In genomic region chr1:226764533-226764932, GRCh38 we compare ENCODE assay signal across 10 cellular contexts. TPM values are rescaled to one million over a fixed set of nuclear protein-coding genes. Genes with fewer than 3 reads are reported as not detected.
DNase-seq lines count a peak whose midpoint lies in the region; ATAC-seq, FAIRE-seq and TF ChIP-seq lines count a peak whose summit lies in the region.
"Had no signal": no experiment of that assay in that cellular context is flagged by ENCODE, and none has a peak within 500 bp of the region (broad histone marks: within the 10 kb centered on the region; RNA-seq: fewer than 3 reads in every experiment).

No MANE protein-coding gene starts in this region.

- H3K4me1 ChIP-seq in astrocyte (ENCODE audit: insufficient read depth, low read length): peaks cover 17% of the 10 kb centered on the region

- peaks cover 26% of the 10 kb centered on the region for H3K4me1 Mint-ChIP-seq in astrocyte (ENCODE audit: low read depth, unreplicated experiment)

- H3K36me3 ChIP-seq in astrocyte (ENCODE audit: insufficient read depth, low read length): no peaks in the 10 kb centered on the region

- H3K4me3 ChIP-seq in astrocyte (ENCODE audit: insufficient read depth, low read depth, low read length): no peak overlapping the region

- no peaks in the 10 kb centered on the region for H3K27me3 Mint-ChIP-seq in astrocyte (ENCODE audit: low read depth, unreplicated experiment)

- H3K9me3 Mint-ChIP-seq in astrocyte (ENCODE audit: unreplicated experiment): no peaks in the 10 kb centered on the region

- DNase-seq in astrocyte (ENCODE audit: low read depth): no peak
- no peak for DNase-seq in T1000 (lab: John Stamatoyannopoulos, UW)
- no peak for DNase-seq in KBM-7
- no peak for DNase-seq in epidermal melanocyte (ENCODE audit: insufficient read length, low spot score)
- no peak for DNase-seq in pons (ENCODE audit: low spot score)
- DNase-seq: DMS79, NCI-H446 treated with DMSO at 0.1 percent for 48 hours had no signal

- H3K9ac ChIP-seq in astrocyte (ENCODE audit: low read length): no peak overlapping the region

- H3K4me3 Mint-ChIP-seq in astrocyte (ENCODE audit: unreplicated experiment): peak overlapping the region; percentile 34

- H3K27me3 ChIP-seq in astrocyte (ENCODE audit: insufficient read depth, low read length): no peaks in the 10 kb centered on the region

- H3K27ac ChIP-seq in astrocyte (ENCODE audit: low read depth, low read length): no peak overlapping the region

- H3K79me2 ChIP-seq in astrocyte (ENCODE audit: insufficient read depth, low read length): no peaks in the 10 kb centered on the region

- H2AFZ ChIP-seq in astrocyte (ENCODE audit: low read depth, low read length): no peak overlapping the region

- peaks cover 2% of the 10 kb centered on the region for H3K36me3 Mint-ChIP-seq in astrocyte (ENCODE audit: low read depth, unreplicated experiment)

- ATAC-seq in GM18498 (IDR thresholded peaks at IDR 0.05; ENCODE audit: unreplicated experiment) (peak; percentile 93), GM19467 (IDR thresholded peaks at IDR 0.05; ENCODE audit: unreplicated experiment) (peak; percentile 72), HG03095 (IDR thresholded peaks at IDR 0.05; ENCODE audit: unreplicated experiment) (peak; percentile 88)

- no peaks in the 10 kb centered on the region for H4K20me1 ChIP-seq in astrocyte (ENCODE audit: insufficient read depth, low read length)

- no peak for TF ChIP-seq CTCF in astrocyte (IDR thresholded peaks at IDR 0.05; ENCODE audit: insufficient read depth, low read depth, low read length)

- no peaks in the 10 kb centered on the region for H3K9me3 ChIP-seq in astrocyte (ENCODE audit: insufficient read depth, low read depth, low read length)

- peak overlapping the region; percentile 17 for H3K4me2 ChIP-seq in astrocyte (ENCODE audit: low read length)

- peak overlapping the region; percentile 59 for H3K27ac Mint-ChIP-seq in astrocyte (ENCODE audit: unreplicated experiment)

- in situ Hi-C loops in KBM-7 (cut with MboI; ENCODE audit: low pct_unique_long_range_greater_than_20kb, low sequenced_read_pairs): no loop called here

- FAIRE-seq in astrocyte (lab: Jason Lieb, UNC): no peak

RNA-seq across cellular contexts. Expression of gene ITPKB, which starts 25.5 kb away (rescaled TPM):
- 10.5 and 10.9 TPM in 2 replicates for total RNA-seq in astrocyte
